11 cellular contexts compared by ENCODE assay signal in genomic region chr13:21318891-21319532, GRCh38.
DNase-seq lines count a peak whose midpoint lies in the region; ATAC-seq and TF ChIP-seq lines count a peak whose summit lies in the region.
"Had no signal": no experiment of that assay in that cellular context is flagged by ENCODE, and none has a peak within 500 bp of the region (broad histone marks: within the 10 kb centered on the region; RNA-seq: fewer than 3 reads in every experiment).

No MANE protein-coding gene starts in this region.

- intact Hi-C loops in CD8-positive, alpha-beta T cell (cut with DNase I, micrococcal nuclease) = no loop called here

- H3K4me3 Mint-ChIP-seq in CD8-positive, alpha-beta T cell = peak overlapping the region; percentile 74
- H3K4me3 Mint-ChIP-seq in activated CD4-positive, alpha-beta memory T cell treated with anti-CD3 and anti-CD28 coated beads, Interleukin-2, amount 10 ng/mL, durations not matched to agents 7 days and 5 days = peak overlapping the region; percentile 51
- H3K4me3 Mint-ChIP-seq in HFFc6 = no peak overlapping the region

- H3K27ac Mint-ChIP-seq in CD8-positive, alpha-beta T cell = no peak overlapping the region
- no peak overlapping the region for H3K27ac Mint-ChIP-seq in activated CD4-positive, alpha-beta memory T cell treated with anti-CD3 and anti-CD28 coated beads, Interleukin-2, amount 10 ng/mL, durations not matched to agents 7 days and 5 days
- no peak overlapping the region for H3K27ac Mint-ChIP-seq in HFFc6

- H3K36me3 Mint-ChIP-seq in CD8-positive, alpha-beta T cell = peaks cover 7% of the 10 kb centered on the region
- H3K36me3 Mint-ChIP-seq in activated CD4-positive, alpha-beta memory T cell treated with anti-CD3 and anti-CD28 coated beads, Interleukin-2, amount 10 ng/mL, durations not matched to agents 7 days and 5 days (ENCODE audit: low read depth) = peaks cover 6% of the 10 kb centered on the region
- H3K36me3 Mint-ChIP-seq in HFFc6 (ENCODE audit: low read depth) = no peaks in the 10 kb centered on the region

- H3K27me3 ChIP-seq in CD8-positive, alpha-beta T cell (ENCODE audit: insufficient read depth, low read length) = no peaks in the 10 kb centered on the region
- no peaks in the 10 kb centered on the region for H3K27me3 ChIP-seq in rectal smooth muscle tissue (ENCODE audit: control insufficient read depth, insufficient read depth, low read length)
- H3K27me3 ChIP-seq: BLaER1 had no signal

- H3K36me3 ChIP-seq in CD8-positive, alpha-beta T cell (ENCODE audit: insufficient read depth, low read length) = no peaks in the 10 kb centered on the region
- no peaks in the 10 kb centered on the region for H3K36me3 ChIP-seq in rectal smooth muscle tissue (ENCODE audit: control insufficient read depth, insufficient read depth, low read length)

- no peak overlapping the region for H3K4me3 ChIP-seq in CD8-positive, alpha-beta T cell (ENCODE audit: low read depth, low read length)
- H3K4me3 ChIP-seq in fibroblast of mammary gland (ENCODE audit: control insufficient read depth, low read depth, low read length) = peak overlapping the region; percentile 16
- peak overlapping the region; percentile 54 for H3K4me3 ChIP-seq in rectal smooth muscle tissue (ENCODE audit: low read length)
- H3K4me3 ChIP-seq: BLaER1 had no signal

- no peak overlapping the region for H3K9ac ChIP-seq in rectal smooth muscle tissue (ENCODE audit: low read length)
- H3K9ac ChIP-seq: BLaER1, parathyroid adenoma had no signal

- no peak for ATAC-seq in CD8-positive, alpha-beta T cell
- no peak for ATAC-seq in GM18907 (IDR thresholded peaks at IDR 0.05; ENCODE audit: unreplicated experiment)
- no peak for ATAC-seq in HG02840 (IDR thresholded peaks at IDR 0.05; ENCODE audit: low FRiP score, unreplicated experiment)
- no peak for ATAC-seq in GM19397 (IDR thresholded peaks at IDR 0.05; ENCODE audit: unreplicated experiment)

- H3K9me3 Mint-ChIP-seq in CD8-positive, alpha-beta T cell = no peaks in the 10 kb centered on the region
- no peaks in the 10 kb centered on the region for H3K9me3 Mint-ChIP-seq in activated CD4-positive, alpha-beta memory T cell treated with anti-CD3 and anti-CD28 coated beads, Interleukin-2, amount 10 ng/mL, durations not matched to agents 7 days and 5 days
- no peaks in the 10 kb centered on the region for H3K9me3 Mint-ChIP-seq in HFFc6

- no peak for DNase-seq in CD8-positive, alpha-beta T cell
- no peak for DNase-seq in activated CD4-positive, alpha-beta memory T cell treated with anti-CD3 and anti-CD28 coated beads, Interleukin-2, amount 10 ng/mL, durations not matched to agents 7 days and 5 days
- no peak for DNase-seq in fibroblast of mammary gland (ENCODE audit: low read depth)
- DNase-seq in HFFc6 = no peak
- DNase-seq: stimulated activated CD8-positive, alpha-beta memory T cell treated with anti-CD3 and anti-CD28 coated beads, Interleukin-4, amount 100 ng/mL, for 48 hours had no signal

- TF ChIP-seq CTCF in CD8-positive, alpha-beta T cell (IDR thresholded peaks at IDR 0.05) = no peak
- TF ChIP-seq CTCF in fibroblast of mammary gland (conservative IDR thresholded peaks at IDR 0.05; ENCODE audit: control insufficient read depth, insufficient read depth, low read depth, low read length) = no peak
- TF ChIP-seq CTCF in HFFc6 (IDR thresholded peaks at IDR 0.05) = no peak

- POLR2A ChIA-PET in CD8-positive, alpha-beta T cell (lab: Charles Lee) = no interaction called here
- POLR2A ChIA-PET in activated CD4-positive, alpha-beta memory T cell treated with anti-CD3 and anti-CD28 coated beads, Interleukin-2, amount 10 ng/mL, durations not matched to agents 7 days and 5 days (lab: Charles Lee) = no interaction called here

- H3K27me3 Mint-ChIP-seq in CD8-positive, alpha-beta T cell (ENCODE audit: low read depth) = no peaks in the 10 kb centered on the region
- H3K27me3 Mint-ChIP-seq in activated CD4-positive, alpha-beta memory T cell treated with anti-CD3 and anti-CD28 coated beads, Interleukin-2, amount 10 ng/mL, durations not matched to agents 7 days and 5 days = no peaks in the 10 kb centered on the region
- H3K27me3 Mint-ChIP-seq in HFFc6 (ENCODE audit: insufficient read depth) = no peaks in the 10 kb centered on the region; the same call in 1 of the 2 replicates

- no peaks in the 10 kb centered on the region for H3K4me1 ChIP-seq in CD8-positive, alpha-beta T cell (ENCODE audit: insufficient read depth, low read length)
- no peaks in the 10 kb centered on the region for H3K4me1 ChIP-seq in rectal smooth muscle tissue (ENCODE audit: control insufficient read depth, insufficient read depth, low read length)
- H3K4me1 ChIP-seq: BLaER1, parathyroid adenoma had no signal

- H3K27ac ChIP-seq in CD8-positive, alpha-beta T cell (ENCODE audit: low read depth, low read length) = no peak overlapping the region
- H3K27ac ChIP-seq in rectal smooth muscle tissue (ENCODE audit: low read depth, low read length) = no peak overlapping the region
- H3K27ac ChIP-seq: BLaER1, parathyroid adenoma had no signal

- CTCF ChIA-PET in CD8-positive, alpha-beta T cell (lab: Charles Lee) = no interaction called here
- CTCF ChIA-PET in activated CD4-positive, alpha-beta memory T cell treated with anti-CD3 and anti-CD28 coated beads, Interleukin-2, amount 10 ng/mL, durations not matched to agents 7 days and 5 days (lab: Charles Lee) = no interaction called here

- H3K4me1 Mint-ChIP-seq in CD8-positive, alpha-beta T cell (ENCODE audit: low read depth) = no peaks in the 10 kb centered on the region
- peaks cover 5% of the 10 kb centered on the region for H3K4me1 Mint-ChIP-seq in activated CD4-positive, alpha-beta memory T cell treated with anti-CD3 and anti-CD28 coated beads, Interleukin-2, amount 10 ng/mL, durations not matched to agents 7 days and 5 days
- H3K4me1 Mint-ChIP-seq in HFFc6 (ENCODE audit: low read depth) = no peaks in the 10 kb centered on the region

- no peaks in the 10 kb centered on the region for H3K9me3 ChIP-seq in CD8-positive, alpha-beta T cell (ENCODE audit: low read length)
